ENCODE assay signal across 8 cellular contexts in genomic region chr7:74206589-74207120, GRCh38. TPM values are rescaled to one million over a fixed set of nuclear protein-coding genes. Genes with fewer than 3 reads are reported as not detected.
DNase-seq lines count a peak whose midpoint lies in the region; ATAC-seq and TF ChIP-seq lines count a peak whose summit lies in the region.

No MANE protein-coding gene starts in this region.

- H3K4me1 Mint-ChIP-seq in MCF 10A (ENCODE audit: insufficient read depth, unreplicated experiment) (peaks cover 10% of the 10 kb centered on the region), immature natural killer cell (peaks cover 49 to 53% of the 10 kb centered on the region in 2 donors)

- intact Hi-C loops in MCF 10A (cut with micrococcal nuclease): loop anchor here (1.0 to 2.0 kb wide), 2 partner anchors 140 to 188 kb away; no protein-coding TSS in a partner anchor

- H3K4me3 Mint-ChIP-seq in MCF 10A (ENCODE audit: unreplicated experiment) (no peak overlapping the region), immature natural killer cell (peak overlapping the region; percentile 61 to 71 (median 69))

- no TSS peak for BruUV-seq in MCF 10A (replicated peaks; lab: Mats Ljungman, UMichigan)

- H3K4me3 ChIP-seq in WI38 (ENCODE audit: low read depth, low read length): no peak overlapping the region

- ATAC-seq in GM19351 (IDR thresholded peaks at IDR 0.05; ENCODE audit: unreplicated experiment): peak; percentile 41
- no peak for ATAC-seq in GM18505 (IDR thresholded peaks at IDR 0.05; ENCODE audit: unreplicated experiment)

- TF ChIP-seq CTCF in WI38 (IDR thresholded peaks at IDR 0.05; ENCODE audit: low read depth, low read length) (peak; percentile 89), MCF 10A (IDR thresholded peaks at IDR 0.05; ENCODE audit: unreplicated experiment) (peak; percentile 97)

- H3K9me3 Mint-ChIP-seq in MCF 10A (ENCODE audit: unreplicated experiment) (no peaks in the 10 kb centered on the region), immature natural killer cell (no peaks in the 10 kb centered on the region)

- H3K27ac Mint-ChIP-seq in MCF 10A (ENCODE audit: low read depth, unreplicated experiment) (no peak overlapping the region), immature natural killer cell (peak overlapping the region in 5 of 6 donors; percentile 70 to 84 (median 79))

- POLR2A ChIA-PET in MCF 10A (lab: Yijun Ruan, JAX): interaction anchor here (0.6 to 1.5 kb wide), 7 partner anchors 74 to 230 kb away, joined by 3 to 8 read pairs (median 3); no protein-coding TSS in a partner anchor

- H3K27me3 Mint-ChIP-seq in MCF 10A (ENCODE audit: insufficient read depth, unreplicated experiment) (no peaks in the 10 kb centered on the region), immature natural killer cell (ENCODE audit: low read depth in 3 of 3) (peaks cover 7 to 18% (median 8%) of the 10 kb centered on the region in 3 donors)

- CTCF ChIA-PET in MCF 10A (lab: Yijun Ruan, JAX): interaction anchor here (0.5 to 12.7 kb wide), 64 partner anchors 8 to 491 kb away, joined by 3 to 217 read pairs (median 4); partner anchors contain the start of gene RFC2

- DNase-seq in AML-193 (lab: John Stamatoyannopoulos, UW): peak; percentile 61 to 69
- peak; percentile 40 for DNase-seq in NCI-H2029 (lab: John Stamatoyannopoulos, UW)
- peak; percentile 80 for DNase-seq in MCF 10A (ENCODE audit: unreplicated experiment)
- peak; percentile 81 to 84 (median 82) for DNase-seq in immature natural killer cell
- DNase-seq in stimulated activated CD4-positive, alpha-beta T cell treated with anti-CD3 and anti-CD28 coated beads, Interleukin-12 subunit alpha, Interleukin-12 subunit beta, amount 100 ng/mL, for 4 hours: peak; percentile 82

- TF ChIP-seq POLR2A in GM18505 (IDR thresholded peaks at IDR 0.05; ENCODE audit: borderline replicate concordance, extremely low read depth, insufficient read depth, insufficient read length): no peak

- H3K36me3 Mint-ChIP-seq in MCF 10A (ENCODE audit: insufficient read depth, unreplicated experiment) (no peaks in the 10 kb centered on the region), immature natural killer cell (no peaks in the 10 kb centered on the region)

RNA-seq across cellular contexts. Expression of gene LAT2, which starts 3.2 kb away (rescaled TPM):
- total RNA-seq in MCF 10A (2022): 6.7 and 12.6 TPM in 2 replicates
- polyA plus RNA-seq in immature natural killer cell: 100 to 1,000 TPM; 231 to 266 (median 256) TPM

RNA-seq across cellular contexts. Expression of gene EIF4H, which starts 32.5 kb away (rescaled TPM):
- total RNA-seq in MCF 10A (2022): 365 and 420 TPM in 2 replicates
- polyA plus RNA-seq in immature natural killer cell: 100 to 1,000 TPM; 177 to 278 (median 246) TPM

RNA-seq across cellular contexts. Expression of gene RFC2, which starts 47.5 kb away (rescaled TPM):
- 16.3 and 35.0 TPM in 2 replicates for total RNA-seq in MCF 10A (2022)
- 10 to 100 TPM; 48.1 to 79.5 (median 63.0) TPM for polyA plus RNA-seq in immature natural killer cell
